In genomic region chr19:33374406-33374703, GRCh38 we compare ENCODE assay signal across 8 cellular contexts. TPM values are rescaled to one million over a fixed set of nuclear protein-coding genes. Genes with fewer than 3 reads are reported as not detected.
DNase-seq lines count a peak whose midpoint lies in the region; ATAC-seq and TF ChIP-seq lines count a peak whose summit lies in the region.

No MANE protein-coding gene starts in this region.

- peaks cover 15% of the 10 kb centered on the region for H3K4me1 ChIP-seq in CD8-positive, alpha-beta T cell (ENCODE audit: insufficient read depth, low read length)
- H3K4me1 ChIP-seq in KMS-11 (ENCODE audit: low read depth, poor library complexity, severe bottlenecking) (peaks cover 39% of the 10 kb centered on the region), gastroesophageal sphincter (peaks cover 0 to 53% (median 22%) of the 10 kb centered on the region in 3 donors), rectal smooth muscle tissue (ENCODE audit: control insufficient read depth, insufficient read depth, low read length) (peaks cover 14% of the 10 kb centered on the region)

- no peak for TF ChIP-seq EP300 in gastroesophageal sphincter (IDR thresholded peaks at IDR 0.05)

- H3K4me3 Mint-ChIP-seq in CD8-positive, alpha-beta T cell = peak overlapping the region; percentile 84
- H3K4me3 Mint-ChIP-seq in activated CD4-positive, alpha-beta memory T cell treated with anti-CD3 and anti-CD28 coated beads for 36 hours = peak overlapping the region; percentile 87

- peaks cover 50% of the 10 kb centered on the region for H3K4me1 Mint-ChIP-seq in CD8-positive, alpha-beta T cell (ENCODE audit: low read depth)
- H3K4me1 Mint-ChIP-seq in activated CD4-positive, alpha-beta memory T cell treated with anti-CD3 and anti-CD28 coated beads for 36 hours (ENCODE audit: low read depth) = peaks cover 48% of the 10 kb centered on the region

- H3K4me3 ChIP-seq in CD8-positive, alpha-beta T cell (ENCODE audit: low read depth, low read length) = peak overlapping the region; percentile 90
- H3K4me3 ChIP-seq in KMS-11 (IDR thresholded peaks at IDR 0.05; ENCODE audit: insufficient read depth, low read depth, low read length) (peak overlapping the region; percentile 45), gastroesophageal sphincter (peak overlapping the region; percentile 67 to 98), rectal smooth muscle tissue (ENCODE audit: low read length) (peak overlapping the region; percentile 54)

- no peaks in the 10 kb centered on the region for H3K9me3 Mint-ChIP-seq in CD8-positive, alpha-beta T cell
- H3K9me3 Mint-ChIP-seq in activated CD4-positive, alpha-beta memory T cell treated with anti-CD3 and anti-CD28 coated beads for 36 hours = no peaks in the 10 kb centered on the region

- H3K36me3 ChIP-seq in CD8-positive, alpha-beta T cell (ENCODE audit: insufficient read depth, low read length) = no peaks in the 10 kb centered on the region
- H3K36me3 ChIP-seq in KMS-11 (ENCODE audit: insufficient read depth) = no peaks in the 10 kb centered on the region; the same call in 1 of the 2 replicates
- peaks cover 0 to 7% of the 10 kb centered on the region in 2 donors for H3K36me3 ChIP-seq in gastroesophageal sphincter
- no peaks in the 10 kb centered on the region for H3K36me3 ChIP-seq in rectal smooth muscle tissue (ENCODE audit: control insufficient read depth, insufficient read depth, low read length)

- peaks cover 6% of the 10 kb centered on the region for H3K36me3 Mint-ChIP-seq in CD8-positive, alpha-beta T cell
- H3K36me3 Mint-ChIP-seq in activated CD4-positive, alpha-beta memory T cell treated with anti-CD3 and anti-CD28 coated beads for 36 hours = peaks cover 21% of the 10 kb centered on the region

- POLR2A ChIA-PET in CD8-positive, alpha-beta T cell (lab: Charles Lee) = interaction anchor here (1.2 to 1.6 kb wide), 2 partner anchors 190 to 197 kb away, joined by 3 to 14 read pairs; no protein-coding TSS in a partner anchor
- POLR2A ChIA-PET in activated CD4-positive, alpha-beta memory T cell treated with anti-CD3 and anti-CD28 coated beads for 36 hours (lab: Charles Lee) = interaction anchor here (1.1 to 2.5 kb wide), 10 partner anchors 9 to 445 kb away, joined by 4 to 15 read pairs (median 5); partner anchors contain the start of genes CEBPA and KCTD15
- POLR2A ChIA-PET in GM10248 (lab: Yijun Ruan, JAX) = interaction anchor here (0.6 to 1.0 kb wide), 2 partner anchors 17 to 990 kb away, joined by 3 read pairs; partner anchors contain the start of gene GPI

- H3K79me2 ChIP-seq in KMS-11 (ENCODE audit: insufficient read depth, low read depth) = peaks cover 54% of the 10 kb centered on the region

- H3K27me3 Mint-ChIP-seq in CD8-positive, alpha-beta T cell (ENCODE audit: low read depth) = no peaks in the 10 kb centered on the region
- H3K27me3 Mint-ChIP-seq in activated CD4-positive, alpha-beta memory T cell treated with anti-CD3 and anti-CD28 coated beads for 36 hours = no peaks in the 10 kb centered on the region

- 0 to 7% methylated on average over 9 of the region's 12 CpGs for WGBS in gastroesophageal sphincter (ENCODE audit: low coverage in 1 of 2), 2 donors

- peak overlapping the region; percentile 49 for H3K27ac Mint-ChIP-seq in CD8-positive, alpha-beta T cell
- peak overlapping the region; percentile 81 for H3K27ac Mint-ChIP-seq in activated CD4-positive, alpha-beta memory T cell treated with anti-CD3 and anti-CD28 coated beads for 36 hours

- H3K27me3 ChIP-seq in CD8-positive, alpha-beta T cell (ENCODE audit: insufficient read depth, low read length) = no peaks in the 10 kb centered on the region
- H3K27me3 ChIP-seq in KMS-11 (ENCODE audit: insufficient read depth, low read depth) (no peaks in the 10 kb centered on the region), gastroesophageal sphincter (no peaks in the 10 kb centered on the region), rectal smooth muscle tissue (ENCODE audit: control insufficient read depth, insufficient read depth, low read length) (no peaks in the 10 kb centered on the region)

- H2AFZ ChIP-seq in KMS-11 (ENCODE audit: low read depth) = peak overlapping the region; percentile 17; the same call in 1 of the 2 replicates

- intact Hi-C loops in CD8-positive, alpha-beta T cell (cut with DNase I, micrococcal nuclease) = loop anchor here (1.0 to 10.0 kb wide), 8 partner anchors 56 to 1053 kb away; partner anchors contain the start of genes ZNF507 (in 2 of the 2), CEP89 (in 1 of the 2), FAAP24 (in 1 of the 2) and PDCD5 (in 1 of the 2)
- intact Hi-C loops in activated CD4-positive, alpha-beta memory T cell treated with anti-CD3 and anti-CD28 coated beads for 36 hours (cut with micrococcal nuclease) = loop anchor here (5.0 to 10.0 kb wide), 2 partner anchors 140 to 197 kb away; no protein-coding TSS in a partner anchor

- CTCF ChIA-PET in CD8-positive, alpha-beta T cell (lab: Charles Lee) = interaction anchor here (0.9 to 2.5 kb wide), 4 partner anchors 10 to 138 kb away, joined by 3 to 12 read pairs (median 3); no protein-coding TSS in a partner anchor
- CTCF ChIA-PET in activated CD4-positive, alpha-beta memory T cell treated with anti-CD3 and anti-CD28 coated beads for 36 hours (lab: Charles Lee) = interaction anchor here (0.8 to 2.5 kb wide), 7 partner anchors 71 to 197 kb away, joined by 3 to 11 read pairs (median 4); partner anchors contain the start of genes CEBPA and SLC7A10
- CTCF ChIA-PET in GM10248 (lab: Yijun Ruan, JAX) = interaction anchor here (1.0 to 1.8 kb wide), 9 partner anchors 10 to 212 kb away, joined by 3 to 11 read pairs (median 4); no protein-coding TSS in a partner anchor

- H3K9me3 ChIP-seq in CD8-positive, alpha-beta T cell (ENCODE audit: low read length) = no peaks in the 10 kb centered on the region
- H3K9me3 ChIP-seq in gastroesophageal sphincter = no peaks in the 10 kb centered on the region

- H4K20me1 ChIP-seq in KMS-11 (ENCODE audit: insufficient read depth) = peaks cover 31% of the 10 kb centered on the region

- H3K27ac ChIP-seq in CD8-positive, alpha-beta T cell (ENCODE audit: low read depth, low read length) = peak overlapping the region; percentile 77
- H3K27ac ChIP-seq in KMS-11 = peak overlapping the region; percentile 95
- peak overlapping the region; percentile 77 to 100 (median 99) for H3K27ac ChIP-seq in gastroesophageal sphincter
- H3K27ac ChIP-seq in rectal smooth muscle tissue (ENCODE audit: low read depth, low read length) = peak overlapping the region; percentile 94

- peak in 1 of 7 experiments; percentile 15 for DNase-seq in CD8-positive, alpha-beta T cell
- DNase-seq in activated CD4-positive, alpha-beta memory T cell treated with anti-CD3 and anti-CD28 coated beads for 36 hours = peak; percentile 38
- DNase-seq in GM10248 (ENCODE audit: extremely low spot score) = no peak
- no peak for DNase-seq in NCI-H2196 (lab: John Stamatoyannopoulos, UW; ENCODE audit: unreplicated experiment)

- peak overlapping the region; percentile 86 for H3K4me2 ChIP-seq in KMS-11

- TF ChIP-seq CTCF in CD8-positive, alpha-beta T cell (IDR thresholded peaks at IDR 0.05) = no peak
- TF ChIP-seq CTCF in KMS-11 (conservative IDR thresholded peaks at IDR 0.05; ENCODE audit: low read depth, low read length) (0 out of 2 replicates have a peak, but pooled peaks have one; percentile 9), gastroesophageal sphincter (IDR thresholded peaks at IDR 0.05) (no peak), GM10248 (IDR thresholded peaks at IDR 0.05; ENCODE audit: control extremely low read depth, extremely low read depth, low read depth, missing control alignments) (no peak)

- H3K9ac ChIP-seq in KMS-11 (peak overlapping the region; percentile 98), rectal smooth muscle tissue (ENCODE audit: low read length) (peak overlapping the region; percentile 7)

- no peak for ATAC-seq in CD8-positive, alpha-beta T cell
- ATAC-seq in gastroesophageal sphincter (no peak), GM21381 (IDR thresholded peaks at IDR 0.05; ENCODE audit: unreplicated experiment) (no peak)

- TF ChIP-seq POLR2A in gastroesophageal sphincter (IDR thresholded peaks at IDR 0.05) = no peak

RNA-seq across cellular contexts. Expression of gene CEBPG, which starts 0.8 kb away (rescaled TPM):
- total RNA-seq in CD8-positive, alpha-beta T cell = 10 to 100 TPM; 14.4 to 17.2 TPM
- total RNA-seq in activated CD4-positive, alpha-beta memory T cell treated with anti-CD3 and anti-CD28 coated beads for 36 hours = 10 to 100 TPM; 30.6 to 30.9 TPM
- 10 to 100 TPM; 23.8 to 34.9 (median 26.2) TPM for total RNA-seq in gastroesophageal sphincter
